Comparison of ENCODE assay signal across 29 cellular contexts in genomic region chr12:44817687-44818086, GRCh38. TPM values are rescaled to one million over a fixed set of nuclear protein-coding genes. Genes with fewer than 3 reads are reported as not detected.
A peak's percentile ranks its signal among the peaks of the same experiment; 100 is the strongest.
DNase-seq lines count a peak whose midpoint lies in the region; ATAC-seq and TF ChIP-seq lines count a peak whose summit lies in the region.
"Had no signal": no experiment of that assay in that cellular context is flagged by ENCODE, and none has a peak within 500 bp of the region (broad histone marks: within the 10 kb centered on the region; RNA-seq: fewer than 3 reads in every experiment).

No MANE protein-coding gene starts in this region.

- H3K9me3 ChIP-seq in osteoblast (ENCODE audit: low read depth, low read length), result peaks cover 2% of the 10 kb centered on the region
- H3K9me3 ChIP-seq: ascending aorta, tibial artery had no signal

- H3K4me3 ChIP-seq in osteoblast (ENCODE audit: insufficient read depth, low read length), result no peak overlapping the region
- H3K4me3 ChIP-seq: ascending aorta, smooth muscle cell, tibial artery had no signal

- H3K36me3 Mint-ChIP-seq in activated CD4-positive, alpha-beta T cell treated with anti-CD3 and anti-CD28 coated beads for 36 hours (ENCODE audit: low read depth), result peaks cover 2% of the 10 kb centered on the region
- peaks cover 6% of the 10 kb centered on the region for H3K36me3 Mint-ChIP-seq in activated T-helper 17 cell treated with anti-CD3 and anti-CD28 coated beads, Interleukin-2, amount 50 U/mL, for 72 hours (ENCODE audit: low read depth)

- DNase-seq in activated CD4-positive, alpha-beta T cell treated with anti-CD3 and anti-CD28 coated beads for 36 hours, result no peak
- no peak for DNase-seq in activated CD4-positive, alpha-beta T cell treated with anti-CD3 and anti-CD28 coated beads for 48 hours
- peak in 1 of 2 donors; percentile 34 for DNase-seq in stimulated activated naive CD8-positive, alpha-beta T cell treated with anti-CD3 and anti-CD28 coated beads, Interleukin-15, amount 100 ng/mL, for 72 hours
- no peak for DNase-seq in osteoblast (ENCODE audit: insufficient read length, low spot score, missing footprints)
- DNase-seq in T-helper 1 cell, result no peak
- DNase-seq: 8988T; activated CD4-positive, alpha-beta T cell treated with anti-CD3 and anti-CD28 coated beads, Interleukin-2, amount 10 ng/mL, durations not matched to agents 7 days and 5 days; activated naive CD4-positive, alpha-beta T cell treated with Interleukin-2 at 50 U/mL for 16 hours; caudate nucleus; COR-L47; dermis blood vessel endothelial cell; DND-41; glutamatergic neuron; H7; Kasumi-1; mesenchymal stem cell; NCI-H1105; NCI-H2081; NCI-H446 treated with DMSO at 0.1 percent for 48 hours; retina; stimulated activated naive CD4-positive, alpha-beta T cell; T-helper 2 cell; tibial artery had no signal

- H3K27ac ChIP-seq in osteoblast (ENCODE audit: low read depth, low read length), result no peak overlapping the region
- H3K27ac ChIP-seq: ascending aorta, tibial artery had no signal

- no peak overlapping the region for H3K4me3 Mint-ChIP-seq in activated CD4-positive, alpha-beta T cell treated with anti-CD3 and anti-CD28 coated beads for 36 hours
- peak overlapping the region; percentile 28 for H3K4me3 Mint-ChIP-seq in activated T-helper 17 cell treated with anti-CD3 and anti-CD28 coated beads, Interleukin-2, amount 50 U/mL, for 72 hours
- H3K4me3 Mint-ChIP-seq in stimulated activated naive CD8-positive, alpha-beta T cell treated with anti-CD3 and anti-CD28 coated beads, Interleukin-15, amount 100 ng/mL, for 72 hours, result peak overlapping the region; percentile 32 to 56
- H3K4me3 Mint-ChIP-seq: activated CD4-positive, alpha-beta T cell treated with anti-CD3 and anti-CD28 coated beads, Interleukin-2, amount 10 ng/mL, durations not matched to agents 7 days and 5 days had no signal

- no peaks in the 10 kb centered on the region for H3K9me3 Mint-ChIP-seq in activated CD4-positive, alpha-beta T cell treated with anti-CD3 and anti-CD28 coated beads for 36 hours (ENCODE audit: low read depth)
- no peaks in the 10 kb centered on the region for H3K9me3 Mint-ChIP-seq in activated T-helper 17 cell treated with anti-CD3 and anti-CD28 coated beads, Interleukin-2, amount 50 U/mL, for 72 hours
- H3K9me3 Mint-ChIP-seq in stimulated activated naive CD8-positive, alpha-beta T cell treated with anti-CD3 and anti-CD28 coated beads, Interleukin-15, amount 100 ng/mL, for 72 hours, result no peaks in the 10 kb centered on the region

- H3K27me3 ChIP-seq in osteoblast (ENCODE audit: insufficient read depth, low read length), result no peaks in the 10 kb centered on the region
- H3K27me3 ChIP-seq: ascending aorta, tibial artery had no signal

- no peak overlapping the region for H2AFZ ChIP-seq in osteoblast (ENCODE audit: low read length)

- peak overlapping the region; percentile 45 for H3K27ac Mint-ChIP-seq in activated CD4-positive, alpha-beta T cell treated with anti-CD3 and anti-CD28 coated beads for 36 hours
- peak overlapping the region; percentile 1 for H3K27ac Mint-ChIP-seq in activated T-helper 17 cell treated with anti-CD3 and anti-CD28 coated beads, Interleukin-2, amount 50 U/mL, for 72 hours
- H3K27ac Mint-ChIP-seq in stimulated activated naive CD8-positive, alpha-beta T cell treated with anti-CD3 and anti-CD28 coated beads, Interleukin-15, amount 100 ng/mL, for 72 hours, result peak overlapping the region; percentile 45 to 48
- H3K27ac Mint-ChIP-seq: activated CD4-positive, alpha-beta T cell treated with anti-CD3 and anti-CD28 coated beads, Interleukin-2, amount 10 ng/mL, durations not matched to agents 7 days and 5 days had no signal

- CTCF ChIA-PET in activated CD4-positive, alpha-beta T cell treated with anti-CD3 and anti-CD28 coated beads for 36 hours (lab: Charles Lee), result interaction anchor here (1.0 kb wide), 1 partner anchor 113 kb away, joined by 3 read pairs; no protein-coding TSS in a partner anchor

- peaks cover 56% of the 10 kb centered on the region for H3K4me1 Mint-ChIP-seq in activated CD4-positive, alpha-beta T cell treated with anti-CD3 and anti-CD28 coated beads for 36 hours
- peaks cover 24% of the 10 kb centered on the region for H3K4me1 Mint-ChIP-seq in activated T-helper 17 cell treated with anti-CD3 and anti-CD28 coated beads, Interleukin-2, amount 50 U/mL, for 72 hours
- H3K4me1 Mint-ChIP-seq in stimulated activated naive CD8-positive, alpha-beta T cell treated with anti-CD3 and anti-CD28 coated beads, Interleukin-15, amount 100 ng/mL, for 72 hours, result peaks cover 78% of the 10 kb centered on the region

- H3K36me3 ChIP-seq in osteoblast (ENCODE audit: insufficient read depth, low read length), result no peaks in the 10 kb centered on the region
- H3K36me3 ChIP-seq: ascending aorta, tibial artery had no signal

- POLR2A ChIA-PET in activated CD4-positive, alpha-beta T cell treated with anti-CD3 and anti-CD28 coated beads for 36 hours (lab: Charles Lee), result no interaction called here

- no peaks in the 10 kb centered on the region for H3K79me2 ChIP-seq in osteoblast (ENCODE audit: insufficient read depth, low read length)

- no peak for TF ChIP-seq CTCF in osteoblast (IDR thresholded peaks at IDR 0.05; ENCODE audit: extremely low read depth, low read depth, low read length)

- intact Hi-C loops in activated CD4-positive, alpha-beta T cell treated with anti-CD3 and anti-CD28 coated beads for 36 hours (cut with DNase I, micrococcal nuclease), result no loop called here

- H3K4me2 ChIP-seq in osteoblast (ENCODE audit: insufficient read depth, low read length), result no peak overlapping the region
- H3K4me2 ChIP-seq: smooth muscle cell had no signal

- H3K27me3 Mint-ChIP-seq in activated CD4-positive, alpha-beta T cell treated with anti-CD3 and anti-CD28 coated beads for 36 hours, result no peaks in the 10 kb centered on the region
- no peaks in the 10 kb centered on the region for H3K27me3 Mint-ChIP-seq in activated T-helper 17 cell treated with anti-CD3 and anti-CD28 coated beads, Interleukin-2, amount 50 U/mL, for 72 hours
- H3K27me3 Mint-ChIP-seq in stimulated activated naive CD8-positive, alpha-beta T cell treated with anti-CD3 and anti-CD28 coated beads, Interleukin-15, amount 100 ng/mL, for 72 hours, result no peaks in the 10 kb centered on the region
- H3K27me3 Mint-ChIP-seq: activated CD4-positive, alpha-beta T cell treated with anti-CD3 and anti-CD28 coated beads, Interleukin-2, amount 10 ng/mL, durations not matched to agents 7 days and 5 days had no signal

- H3K4me1 ChIP-seq in osteoblast (ENCODE audit: insufficient read depth, low read length), result no peaks in the 10 kb centered on the region
- H3K4me1 ChIP-seq: ascending aorta, tibial artery had no signal

- peak; percentile 66 for ATAC-seq in activated CD4-positive, alpha-beta T cell treated with anti-CD3 and anti-CD28 coated beads for 36 hours
- ATAC-seq in HG02798 (IDR thresholded peaks at IDR 0.05; ENCODE audit: poor library complexity, unreplicated experiment), result peak; percentile 64
- peak; percentile 64 for ATAC-seq in activated T-helper 17 cell treated with anti-CD3 and anti-CD28 coated beads, Interleukin-2, amount 50 U/mL, for 72 hours (replicated peaks)
- ATAC-seq in stimulated activated naive CD8-positive, alpha-beta T cell treated with anti-CD3 and anti-CD28 coated beads, Interleukin-15, amount 100 ng/mL, for 72 hours, result peak; percentile 80
- no peak for ATAC-seq in HG03025 (IDR thresholded peaks at IDR 0.05; ENCODE audit: low FRiP score, unreplicated experiment)
- ATAC-seq: Panc1 had no signal

- no peaks in the 10 kb centered on the region for H4K20me1 ChIP-seq in osteoblast (ENCODE audit: insufficient read depth, low read length)

RNA-seq across cellular contexts. Expression of gene NELL2, which starts 58.4 kb away (rescaled TPM):
- total RNA-seq in activated CD4-positive, alpha-beta T cell treated with anti-CD3 and anti-CD28 coated beads for 36 hours, result 10 to 100 TPM; 28.4 to 35.8 TPM
- total RNA-seq in activated T-helper 17 cell treated with anti-CD3 and anti-CD28 coated beads, Interleukin-2, amount 50 U/mL, for 72 hours, result 100 to 1,000 TPM in 1 of 2 donors, 10 to 100 TPM in 1; 12.8 to 106 TPM
- total RNA-seq in osteoblast, result not detected in 2 replicates
- total RNA-seq: ascending aorta had no signal

Comparison
In these comparisons a context has a peak if more than half of its experiments do, and no peak if none do; other contexts are left out.
1. RNA of gene NELL2, which starts 58.4 kb away (total RNA-seq): 12.8 to 106 TPM in activated T-helper 17 cell treated with anti-CD3 and anti-CD28 coated beads, Interleukin-2, amount 50 U/mL, for 72 hours and 28.4 to 35.8 TPM in activated CD4-positive, alpha-beta T cell treated with anti-CD3 and anti-CD28 coated beads for 36 hours; not detected in osteoblast; every median in the first group is over 10 times any median in the second.
2. Peak in every context shown above with its lines, with median percentiles within 50 percentile points of each other: H3K27ac Mint-ChIP-seq.